7 cellular contexts compared by ENCODE assay signal in the genomic region with DNA sequence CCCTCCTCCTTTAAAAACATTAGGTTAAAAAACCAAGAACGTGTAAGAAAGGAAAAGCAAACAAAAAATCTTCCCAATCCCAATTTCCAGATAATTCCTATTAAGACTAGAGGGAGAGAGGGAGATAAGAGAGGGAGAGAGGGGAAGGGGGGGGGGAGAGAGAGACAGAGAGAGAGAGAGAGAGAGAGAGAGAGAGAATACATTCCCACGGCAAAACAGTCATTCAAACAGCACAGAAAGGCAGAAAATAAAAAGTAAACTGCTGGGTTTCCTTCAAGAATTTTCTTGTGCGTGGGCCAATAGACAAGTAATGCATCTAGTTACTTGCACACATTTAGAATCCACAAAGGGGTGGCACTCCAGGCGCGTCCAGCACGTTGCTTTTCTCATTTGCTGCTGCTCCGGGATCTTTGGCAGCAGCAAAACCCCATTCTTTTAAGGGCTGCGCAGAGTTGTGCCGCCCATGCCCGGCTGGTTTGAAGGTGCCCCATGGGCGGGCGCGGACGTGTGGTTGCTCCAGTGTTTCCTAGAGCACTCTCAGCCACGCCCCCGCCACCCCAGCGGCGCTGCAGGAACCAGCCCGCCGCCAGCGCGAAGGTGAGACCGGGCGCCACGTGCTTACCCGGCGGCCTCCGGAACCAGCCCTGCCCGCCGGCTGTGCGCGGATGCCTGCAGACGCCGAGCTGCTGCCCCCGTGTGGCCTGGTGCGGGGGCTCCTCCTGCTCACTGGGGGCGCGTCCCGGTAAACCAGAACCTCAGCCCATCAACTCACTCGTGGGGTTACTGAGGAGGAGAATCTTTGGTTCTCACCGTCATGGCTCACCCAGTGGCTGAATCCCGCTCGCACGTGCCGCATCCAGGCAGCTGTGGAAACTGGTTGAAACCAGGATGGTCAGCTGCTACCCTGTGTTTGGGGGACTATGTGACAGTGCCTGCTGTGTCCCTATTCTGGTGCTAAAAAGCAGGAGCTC. TPM values are rescaled to one million over a fixed set of nuclear protein-coding genes. Genes with fewer than 3 reads are reported as not detected.
A peak's percentile ranks its signal among the peaks of the same experiment; 100 is the strongest.
DNase-seq lines count a peak whose midpoint lies in the region; ATAC-seq and TF ChIP-seq lines count a peak whose summit lies in the region.

No MANE protein-coding gene starts in this region.

- peak; percentile 58 for TF ChIP-seq CTCF in WTC11 (IDR thresholded peaks at IDR 0.05)
- peak in 2 of 3 donors; percentile 43 to 52 for TF ChIP-seq CTCF in breast epithelium (IDR thresholded peaks at IDR 0.05)

- POLR2A ChIA-PET in WTC11 (lab: Charles Lee), result no interaction called here

- intact Hi-C loops in breast epithelium (cut with DNase I; ENCODE audit: low total_unique reads), result no loop called here

- H3K4me3 ChIP-seq in breast epithelium, result peak overlapping the region in 2 of 3 donors; percentile 37 to 56

- H3K36me3 ChIP-seq in breast epithelium, result no peaks in the 10 kb centered on the region

- peaks cover 61% of the 10 kb centered on the region for H3K27me3 Mint-ChIP-seq in WTC11 (ENCODE audit: low read depth)

- peak; percentile 65 for ATAC-seq in GM18499 (IDR thresholded peaks at IDR 0.05; ENCODE audit: insufficient read depth, unreplicated experiment)
- peak; percentile 57 for ATAC-seq in HG02840 (IDR thresholded peaks at IDR 0.05; ENCODE audit: low FRiP score, unreplicated experiment)
- ATAC-seq in WTC11, result peak; percentile 88

- H3K9me3 Mint-ChIP-seq in WTC11, result peaks cover 14% of the 10 kb centered on the region

- H3K27me3 ChIP-seq in breast epithelium, result peaks cover 0 to 11% of the 10 kb centered on the region in 2 donors

- H3K27ac ChIP-seq in breast epithelium, result no peak overlapping the region

- H3K27ac Mint-ChIP-seq in WTC11, result no peak overlapping the region

- CTCF ChIA-PET in WTC11 (lab: Charles Lee), result interaction anchor here (0.8 to 1.7 kb wide), 12 partner anchors 9 to 345 kb away, joined by 3 to 15 read pairs (median 3); a partner anchor contains a TSS

- TF ChIP-seq POLR2A in breast epithelium (IDR thresholded peaks at IDR 0.05), result no peak

- H3K36me3 Mint-ChIP-seq in WTC11, result no peaks in the 10 kb centered on the region

- no peaks in the 10 kb centered on the region for H3K4me1 ChIP-seq in breast epithelium

- H3K9me3 ChIP-seq in breast epithelium, result no peaks in the 10 kb centered on the region

- H3K4me1 Mint-ChIP-seq in WTC11, result peaks cover 10% of the 10 kb centered on the region

- peak overlapping the region; percentile 23; the same call in 1 of the 2 replicates for H3K4me3 Mint-ChIP-seq in WTC11

- DNase-seq in NCI-H1417 (lab: John Stamatoyannopoulos, UW) (peak; percentile 78 to 89 (median 82)), WTC11 (ENCODE audit: low spot score) (peak; percentile 87), breast epithelium (ENCODE audit: low spot score in 2 of 2) (peak in 1 of 2 donors; percentile 30), islet precursor cell (peak; percentile 86)
- DNase-seq in stimulated activated CD4-positive, alpha-beta T cell treated with anti-CD3 and anti-CD28 coated beads, Interleukin-2, amount 100 ng/mL, for 48 hours, result peak; percentile 61 to 72

TF ChIP-seq in WTC11, 78 proteins besides CTCF, POLR2A, EP300 and RAD21 (continues in another document):
- TF ChIP-seq, protein P1, sequence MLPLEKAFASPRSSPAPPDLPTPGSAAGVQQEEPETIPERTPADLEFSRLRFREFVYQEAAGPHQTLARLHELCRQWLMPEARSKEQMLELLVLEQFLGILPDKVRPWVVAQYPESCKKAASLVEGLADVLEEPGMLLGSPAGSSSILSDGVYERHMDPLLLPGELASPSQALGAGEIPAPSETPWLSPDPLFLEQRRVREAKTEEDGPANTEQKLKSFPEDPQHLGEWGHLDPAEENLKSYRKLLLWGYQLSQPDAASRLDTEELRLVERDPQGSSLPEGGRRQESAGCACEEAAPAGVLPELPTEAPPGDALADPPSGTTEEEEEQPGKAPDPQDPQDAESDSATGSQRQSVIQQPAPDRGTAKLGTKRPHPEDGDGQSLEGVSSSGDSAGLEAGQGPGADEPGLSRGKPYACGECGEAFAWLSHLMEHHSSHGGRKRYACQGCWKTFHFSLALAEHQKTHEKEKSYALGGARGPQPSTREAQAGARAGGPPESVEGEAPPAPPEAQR (CRISPR knock-in tag; IDR thresholded peaks at IDR 0.05), result no peak
- TF ChIP-seq TCF7 (CRISPR knock-in tag; IDR thresholded peaks at IDR 0.05; ENCODE audit: low read depth) (peak; percentile 90; the same call in 1 of the 2 replicates), ZNF416 (CRISPR knock-in tag; IDR thresholded peaks at IDR 0.05) (no peak), ATF1 (CRISPR knock-in tag; IDR thresholded peaks at IDR 0.05) (peak; percentile 86), ESRRA (CRISPR knock-in tag; IDR thresholded peaks at IDR 0.05; ENCODE audit: borderline replicate concordance) (peak; percentile 97), ZNF317 (CRISPR knock-in tag; IDR thresholded peaks at IDR 0.05; ENCODE audit: borderline replicate concordance, low read depth) (peak; percentile 89), OVOL2 (CRISPR knock-in tag; IDR thresholded peaks at IDR 0.05; ENCODE audit: borderline replicate concordance) (no peak), PRRX2 (CRISPR knock-in tag; IDR thresholded peaks at IDR 0.05) (0 out of 2 replicates have a peak, but pooled peaks have one; percentile 32), TEAD4 (CRISPR knock-in tag; IDR thresholded peaks at IDR 0.05) (peak; percentile 85), CREM (CRISPR knock-in tag; IDR thresholded peaks at IDR 0.05) (peak; percentile 93)
- TF ChIP-seq, protein P2, sequence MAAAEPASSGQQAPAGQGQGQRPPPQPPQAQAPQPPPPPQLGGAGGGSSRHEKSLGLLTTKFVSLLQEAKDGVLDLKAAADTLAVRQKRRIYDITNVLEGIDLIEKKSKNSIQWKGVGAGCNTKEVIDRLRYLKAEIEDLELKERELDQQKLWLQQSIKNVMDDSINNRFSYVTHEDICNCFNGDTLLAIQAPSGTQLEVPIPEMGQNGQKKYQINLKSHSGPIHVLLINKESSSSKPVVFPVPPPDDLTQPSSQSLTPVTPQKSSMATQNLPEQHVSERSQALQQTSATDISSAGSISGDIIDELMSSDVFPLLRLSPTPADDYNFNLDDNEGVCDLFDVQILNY (CRISPR knock-in tag; IDR thresholded peaks at IDR 0.05), result peak; percentile 100
- TF ChIP-seq, protein P3, sequence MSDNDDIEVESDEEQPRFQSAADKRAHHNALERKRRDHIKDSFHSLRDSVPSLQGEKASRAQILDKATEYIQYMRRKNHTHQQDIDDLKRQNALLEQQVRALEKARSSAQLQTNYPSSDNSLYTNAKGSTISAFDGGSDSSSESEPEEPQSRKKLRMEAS (CRISPR knock-in tag; IDR thresholded peaks at IDR 0.05), result peak; percentile 100
- TF ChIP-seq, protein P4, sequence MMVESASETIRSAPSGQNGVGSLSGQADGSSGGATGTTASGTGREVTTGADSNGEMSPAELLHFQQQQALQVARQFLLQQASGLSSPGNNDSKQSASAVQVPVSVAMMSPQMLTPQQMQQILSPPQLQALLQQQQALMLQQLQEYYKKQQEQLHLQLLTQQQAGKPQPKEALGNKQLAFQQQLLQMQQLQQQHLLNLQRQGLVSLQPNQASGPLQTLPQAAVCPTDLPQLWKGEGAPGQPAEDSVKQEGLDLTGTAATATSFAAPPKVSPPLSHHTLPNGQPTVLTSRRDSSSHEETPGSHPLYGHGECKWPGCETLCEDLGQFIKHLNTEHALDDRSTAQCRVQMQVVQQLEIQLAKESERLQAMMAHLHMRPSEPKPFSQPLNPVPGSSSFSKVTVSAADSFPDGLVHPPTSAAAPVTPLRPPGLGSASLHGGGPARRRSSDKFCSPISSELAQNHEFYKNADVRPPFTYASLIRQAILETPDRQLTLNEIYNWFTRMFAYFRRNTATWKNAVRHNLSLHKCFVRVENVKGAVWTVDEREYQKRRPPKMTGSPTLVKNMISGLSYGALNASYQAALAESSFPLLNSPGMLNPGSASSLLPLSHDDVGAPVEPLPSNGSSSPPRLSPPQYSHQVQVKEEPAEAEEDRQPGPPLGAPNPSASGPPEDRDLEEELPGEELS (CRISPR knock-in tag; IDR thresholded peaks at IDR 0.05), result peak; percentile 99
- TF ChIP-seq, protein P5, sequence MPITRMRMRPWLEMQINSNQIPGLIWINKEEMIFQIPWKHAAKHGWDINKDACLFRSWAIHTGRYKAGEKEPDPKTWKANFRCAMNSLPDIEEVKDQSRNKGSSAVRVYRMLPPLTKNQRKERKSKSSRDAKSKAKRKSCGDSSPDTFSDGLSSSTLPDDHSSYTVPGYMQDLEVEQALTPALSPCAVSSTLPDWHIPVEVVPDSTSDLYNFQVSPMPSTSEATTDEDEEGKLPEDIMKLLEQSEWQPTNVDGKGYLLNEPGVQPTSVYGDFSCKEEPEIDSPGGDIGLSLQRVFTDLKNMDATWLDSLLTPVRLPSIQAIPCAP (CRISPR knock-in tag; IDR thresholded peaks at IDR 0.05), result peak; percentile 98

RNA-seq across cellular contexts. Expression of a gene that starts 44.6 kb away (rescaled TPM):
- total RNA-seq in WTC11 (2021), result 38.5 to 57.0 TPM (median 38.5 TPM) in 3 replicates
- 100 to 1,000 TPM in 2 of 3 donors, 10 to 100 TPM in 1; 12.8 to 502 (median 347) TPM for total RNA-seq in breast epithelium

RNA-seq across cellular contexts. Expression of a gene that starts 48.6 kb away (rescaled TPM):
- total RNA-seq in WTC11 (2021) (0.57 to 1.9 TPM (median 0.89 TPM) in 3 replicates), breast epithelium (under 1 TPM in 1 of 3 donors, not detected in 2; 0.16 TPM)
